In the genomic region with DNA sequence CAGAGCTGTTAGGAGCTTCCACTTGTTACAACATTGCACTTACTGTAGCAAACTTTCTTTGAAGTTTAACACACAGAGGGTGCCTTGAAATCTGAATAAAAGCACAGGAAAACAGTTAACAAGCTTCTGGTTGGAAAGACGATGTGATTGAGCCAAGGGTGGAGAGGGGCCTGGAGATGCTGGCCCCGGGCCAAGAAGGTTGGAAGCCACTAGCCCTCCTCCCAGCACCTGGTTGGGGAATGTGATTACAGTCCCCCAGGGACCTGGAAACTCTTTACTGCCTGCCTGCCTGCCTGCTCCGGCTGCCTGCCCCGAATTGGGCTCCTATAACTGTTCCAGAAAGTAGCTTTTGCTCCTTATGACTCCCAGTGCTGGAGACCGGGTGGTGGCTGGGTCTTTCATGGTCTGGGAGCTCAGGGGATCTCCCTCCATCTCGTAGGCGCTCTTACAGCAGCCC, we compare ENCODE assay signal across 10 cellular contexts. TPM values are rescaled to one million over a fixed set of nuclear protein-coding genes. Genes with fewer than 3 reads are reported as not detected.
DNase-seq lines count a peak whose midpoint lies in the region; ATAC-seq and TF ChIP-seq lines count a peak whose summit lies in the region.
"Had no signal": no experiment of that assay in that cellular context is flagged by ENCODE, and none has a peak within 500 bp of the region (broad histone marks: within the 10 kb centered on the region; RNA-seq: fewer than 3 reads in every experiment).

No MANE protein-coding gene starts in this region.

- H3K9me3 Mint-ChIP-seq in nephron = no peaks in the 10 kb centered on the region
- H3K9me3 Mint-ChIP-seq in CD8-positive, alpha-beta memory T cell = peaks cover 0 to 6% (median 0%) of the 10 kb centered on the region in 5 donors

- no peaks in the 10 kb centered on the region for H3K27me3 ChIP-seq in CD8-positive, alpha-beta memory T cell (ENCODE audit: insufficient read depth, low read length, poor library complexity, severe bottlenecking)
- H3K27me3 ChIP-seq: testis had no signal

- no peak for TF ChIP-seq CTCF in nephron (IDR thresholded peaks at IDR 0.05; ENCODE audit: unreplicated experiment in 3 of 3)

- H3K4me1 Mint-ChIP-seq in nephron = peaks cover 34% of the 10 kb centered on the region
- H3K4me1 Mint-ChIP-seq in CD8-positive, alpha-beta memory T cell = no peaks in the 10 kb centered on the region

- peak; percentile 59 for DNase-seq in DMS153 treated with DMSO at 0.1 percent for 48 hours (lab: John Stamatoyannopoulos, UW; ENCODE audit: unreplicated experiment)
- DNase-seq in NCI-H146 treated with DMSO at 0.1 percent for 48 hours (lab: John Stamatoyannopoulos, UW; ENCODE audit: unreplicated experiment) = peak; percentile 0
- DNase-seq in SK-N-MC (ENCODE audit: low read depth, low spot score) = no peak
- DNase-seq in RKO (ENCODE audit: low spot score) = no peak
- no peak for DNase-seq in CD8-positive, alpha-beta memory T cell
- DNase-seq: activated CD8-positive, alpha-beta T cell treated with anti-CD3 and anti-CD28 coated beads, Interleukin-2, amount 10 ng/mL, durations not matched to agents 7 days and 5 days; testis had no signal

- no peaks in the 10 kb centered on the region for H3K36me3 Mint-ChIP-seq in nephron (ENCODE audit: low read depth)
- no peaks in the 10 kb centered on the region for H3K36me3 Mint-ChIP-seq in CD8-positive, alpha-beta memory T cell

- no peaks in the 10 kb centered on the region for H3K36me3 ChIP-seq in SK-N-MC (ENCODE audit: insufficient read depth, low read length)
- H3K36me3 ChIP-seq in CD8-positive, alpha-beta memory T cell (ENCODE audit: insufficient read depth, low read length) = no peaks in the 10 kb centered on the region

- H3K27ac Mint-ChIP-seq in nephron = peak overlapping the region; percentile 62 to 78 (median 68)
- H3K27ac Mint-ChIP-seq in CD8-positive, alpha-beta memory T cell = no peak overlapping the region
- H3K27ac Mint-ChIP-seq: activated CD8-positive, alpha-beta T cell treated with anti-CD3 and anti-CD28 coated beads, Interleukin-2, amount 10 ng/mL, durations not matched to agents 7 days and 5 days had no signal

- ATAC-seq in GM18517 (IDR thresholded peaks at IDR 0.05; ENCODE audit: unreplicated experiment) (no peak), GM18519 (IDR thresholded peaks at IDR 0.05; ENCODE audit: low FRiP score, unreplicated experiment) (no peak)
- ATAC-seq: activated CD8-positive, alpha-beta T cell treated with anti-CD3 and anti-CD28 coated beads, Interleukin-2, amount 10 ng/mL, durations not matched to agents 7 days and 5 days had no signal

- peak overlapping the region in 2 of 3 experiments; percentile 38 to 54 for H3K4me3 Mint-ChIP-seq in nephron
- no peak overlapping the region for H3K4me3 Mint-ChIP-seq in CD8-positive, alpha-beta memory T cell
- H3K4me3 Mint-ChIP-seq: activated CD8-positive, alpha-beta T cell treated with anti-CD3 and anti-CD28 coated beads, Interleukin-2, amount 10 ng/mL, durations not matched to agents 7 days and 5 days had no signal

- H3K4me1 ChIP-seq in CD8-positive, alpha-beta memory T cell (ENCODE audit: insufficient read depth, low read length) = no peaks in the 10 kb centered on the region

- peak overlapping the region; percentile 68 for H3K27ac ChIP-seq in SK-N-MC
- H3K27ac ChIP-seq in CD8-positive, alpha-beta memory T cell (ENCODE audit: low read depth, low read length) = no peak overlapping the region
- H3K27ac ChIP-seq: testis had no signal

- POLR2A ChIA-PET in CD8-positive, alpha-beta memory T cell (lab: Charles Lee) = no interaction called here

- no peak overlapping the region for H3K9ac ChIP-seq in SK-N-MC (ENCODE audit: insufficient read length)

- H3K27me3 Mint-ChIP-seq in nephron (ENCODE audit: low read depth) = peaks cover 15% of the 10 kb centered on the region
- H3K27me3 Mint-ChIP-seq in CD8-positive, alpha-beta memory T cell = no peaks in the 10 kb centered on the region

- H3K9me3 ChIP-seq in SK-N-MC (ENCODE audit: low read depth, low read length) = no peaks in the 10 kb centered on the region
- H3K9me3 ChIP-seq in CD8-positive, alpha-beta memory T cell (ENCODE audit: low read length) = no peaks in the 10 kb centered on the region
- H3K9me3 ChIP-seq: testis had no signal

- H3K4me3 ChIP-seq in SK-N-MC = peak overlapping the region; percentile 45
- no peak overlapping the region for H3K4me3 ChIP-seq in CD8-positive, alpha-beta memory T cell (ENCODE audit: low read length)
- H3K4me3 ChIP-seq: testis had no signal

- CTCF ChIA-PET in CD8-positive, alpha-beta memory T cell (lab: Charles Lee) = no interaction called here

RNA-seq across cellular contexts. Expression of a gene that starts 48.0 kb away (rescaled TPM):
- under 1 TPM; 0.20 to 0.22 TPM for total RNA-seq in CD8-positive, alpha-beta memory T cell
- 0.13 TPM for polyA plus RNA-seq in CD8-positive, alpha-beta memory T cell

Comparison
In these comparisons a context has a peak if more than half of its experiments do, and no peak if none do; other contexts are left out.
1. DNase-seq: peak in DMS153 treated with DMSO at 0.1 percent for 48 hours (single experiment) and NCI-H146 treated with DMSO at 0.1 percent for 48 hours (single experiment); none in SK-N-MC (single experiment), RKO (single experiment) and CD8-positive, alpha-beta memory T cell (0 of 5).
2. H3K27ac Mint-ChIP-seq: peak in nephron (3 of 3); none in CD8-positive, alpha-beta memory T cell (0 of 8).
3. H3K4me3 Mint-ChIP-seq: peak in nephron (2 of 3); none in CD8-positive, alpha-beta memory T cell (0 of 7).